In genomic region chr7:33714208-33714607, GRCh38 we compare ENCODE assay signal across 31 cellular contexts.
"Had no signal": no experiment of that assay in that cellular context is flagged by ENCODE, and none has a peak within 500 bp of the region (broad histone marks: within the 10 kb centered on the region; RNA-seq: fewer than 3 reads in every experiment).

No MANE protein-coding gene starts in this region.

- ATAC-seq: activated naive CD4-positive, alpha-beta T cell treated with anti-CD3 and anti-CD28 coated beads, Interleukin-2, amount 50 U/mL, for 72 hours; activated T-cell treated with anti-CD3 and anti-CD28 coated beads, Interleukin-2, amount 50 U/mL, for 4 hours; body of pancreas had no signal

- DNase-seq: activated B cell treated with CpG ODN at 0.5 μM for 24 hours; activated CD4-positive, alpha-beta memory T cell treated with anti-CD3 and anti-CD28 coated beads for 36 hours; activated CD4-positive, alpha-beta T cell treated with anti-CD3 and anti-CD28 coated beads for 4 hours; activated CD4-positive, alpha-beta T cell treated with anti-CD3 and anti-CD28 coated beads, Interleukin-2, amount 50 U/mL, for 1 hour; activated CD4-positive, CD25-positive, alpha-beta regulatory T cell treated with anti-CD3 and anti-CD28 coated beads, Interleukin-2, amount 50 U/mL, for 72 hours; activated CD8-positive, alpha-beta memory T cell treated with anti-CD3 and anti-CD28 coated beads, Interleukin-2, amount 50 U/mL, for 4 hours; activated gamma-delta T cell treated with Interleukin-2 at 50 U/mL for 16 hours; activated naive CD4-positive, alpha-beta T cell treated with anti-CD3 and anti-CD28 coated beads for 36 hours; activated T-cell treated with anti-CD3 and anti-CD28 coated beads for 4 hours; activated T-cell treated with anti-CD3 and anti-CD28 coated beads, Interleukin-2, amount 50 U/mL, for 4 hours; adrenal gland; body of pancreas; NCI-H1048; NCI-H1105 treated with DMSO at 0.1 percent for 48 hours; NCI-H1436; NCI-H1694; NCI-H1930; NCI-H2081 treated with DMSO at 0.1 percent for 48 hours; NCI-H345; NCI-H524 treated with DMSO at 0.1 percent for 48 hours; PC-9; Right ventricle myocardium superior; SW 1271; T-helper 1 cell; T-helper 2 cell; T-helper 9 cell had no signal

- H3K4me3 ChIP-seq: adrenal gland, body of pancreas, breast epithelium, PC-9 had no signal

- H3K4me1 ChIP-seq: adrenal gland, body of pancreas, breast epithelium had no signal

- H3K4me2 ChIP-seq: PC-9 had no signal

- H3K27me3 Mint-ChIP-seq: activated CD4-positive, alpha-beta memory T cell treated with anti-CD3 and anti-CD28 coated beads for 36 hours had no signal

- FAIRE-seq: astrocyte had no signal

- H3K27ac Mint-ChIP-seq: activated B cell treated with CpG ODN at 0.5 μM for 24 hours; activated CD4-positive, alpha-beta memory T cell treated with anti-CD3 and anti-CD28 coated beads for 36 hours; activated naive CD4-positive, alpha-beta T cell treated with anti-CD3 and anti-CD28 coated beads for 36 hours; activated T-helper 1 cell treated with anti-CD3 and anti-CD28 coated beads, Interleukin-12 subunit alpha, Interleukin-12 subunit beta, Interleukin-2, Interleukin-4 antibody, amounts not matched to agents 30 ng/mL and 10 ng/mL and 1 ng/mL, durations not matched to agents 14 hours and 24 hours and 36 hours had no signal

- H3K27me3 ChIP-seq: adrenal gland, body of pancreas, breast epithelium had no signal

- H3K4me3 Mint-ChIP-seq: activated B cell treated with CpG ODN at 0.5 μM for 24 hours; activated CD4-positive, alpha-beta memory T cell treated with anti-CD3 and anti-CD28 coated beads for 36 hours; activated naive CD4-positive, alpha-beta T cell treated with anti-CD3 and anti-CD28 coated beads for 36 hours; activated T-cell treated with anti-CD3 and anti-CD28 coated beads, Interleukin-2, amount 50 U/mL, for 4 hours; activated T-helper 1 cell treated with anti-CD3 and anti-CD28 coated beads, Interleukin-12 subunit alpha, Interleukin-12 subunit beta, Interleukin-2, Interleukin-4 antibody, amounts not matched to agents 30 ng/mL and 10 ng/mL and 1 ng/mL, durations not matched to agents 14 hours and 24 hours and 36 hours had no signal

- H3K4me1 Mint-ChIP-seq: activated B cell treated with CpG ODN at 0.5 μM for 24 hours had no signal

- H3K27ac ChIP-seq: adrenal gland, body of pancreas, breast epithelium, PC-9, VCaP had no signal

- H3K9me3 Mint-ChIP-seq: activated B cell treated with CpG ODN at 0.5 μM for 24 hours; activated CD4-positive, alpha-beta memory T cell treated with anti-CD3 and anti-CD28 coated beads for 36 hours; activated naive CD4-positive, alpha-beta T cell treated with anti-CD3 and anti-CD28 coated beads for 36 hours; activated T-cell treated with anti-CD3 and anti-CD28 coated beads, Interleukin-2, amount 50 U/mL, for 4 hours; activated T-helper 1 cell treated with anti-CD3 and anti-CD28 coated beads, Interleukin-12 subunit alpha, Interleukin-12 subunit beta, Interleukin-2, Interleukin-4 antibody, amounts not matched to agents 30 ng/mL and 10 ng/mL and 1 ng/mL, durations not matched to agents 14 hours and 24 hours and 36 hours had no signal

- H3K9me3 ChIP-seq: adrenal gland, body of pancreas, breast epithelium had no signal

- H3K36me3 Mint-ChIP-seq: activated CD4-positive, alpha-beta memory T cell treated with anti-CD3 and anti-CD28 coated beads for 36 hours had no signal

- H3K36me3 ChIP-seq: adrenal gland, breast epithelium had no signal

- H2AFZ ChIP-seq: PC-9 had no signal
